Comparison of ENCODE assay signal across 17 cellular contexts in genomic region chr1:67558449-67559193, GRCh38.
DNase-seq lines count a peak whose midpoint lies in the region; ATAC-seq and TF ChIP-seq lines count a peak whose summit lies in the region.
"Had no signal": no experiment of that assay in that cellular context is flagged by ENCODE, and none has a peak within 500 bp of the region (broad histone marks: within the 10 kb centered on the region; RNA-seq: fewer than 3 reads in every experiment).

No MANE protein-coding gene starts in this region.

- H3K27ac Mint-ChIP-seq in activated T-cell treated with anti-CD3 and anti-CD28 coated beads, Interleukin-2, amount 50 U/mL, for 24 hours: no peak overlapping the region
- no peak overlapping the region for H3K27ac Mint-ChIP-seq in activated naive CD4-positive, alpha-beta T cell treated with anti-CD3 and anti-CD28 coated beads, Interleukin-2, amount 50 U/mL, for 72 hours
- H3K27ac Mint-ChIP-seq: activated naive CD4-positive, alpha-beta T cell treated with anti-CD3 and anti-CD28 coated beads, Interleukin-2, amount 50 U/mL, for 24 hours; endodermal cell had no signal

- no peak overlapping the region for H3K56ac ChIP-seq in mesendoderm (ENCODE audit: low read length)

- no peaks in the 10 kb centered on the region for H3K27me3 ChIP-seq in breast epithelium
- H3K27me3 ChIP-seq in testis: no peaks in the 10 kb centered on the region
- H3K27me3 ChIP-seq in mesendoderm (ENCODE audit: insufficient read depth, low read length, poor library complexity): no peaks in the 10 kb centered on the region

- H3K9ac ChIP-seq in mesendoderm (ENCODE audit: low read length): no peak overlapping the region

- H3K36me3 Mint-ChIP-seq in activated T-cell treated with anti-CD3 and anti-CD28 coated beads, Interleukin-2, amount 50 U/mL, for 24 hours (ENCODE audit: low read depth): no peaks in the 10 kb centered on the region
- no peaks in the 10 kb centered on the region for H3K36me3 Mint-ChIP-seq in activated naive CD4-positive, alpha-beta T cell treated with anti-CD3 and anti-CD28 coated beads, Interleukin-2, amount 50 U/mL, for 72 hours
- H3K36me3 Mint-ChIP-seq: activated naive CD4-positive, alpha-beta T cell treated with anti-CD3 and anti-CD28 coated beads, Interleukin-2, amount 50 U/mL, for 24 hours had no signal

- H2BK15ac ChIP-seq in mesendoderm (replicated peaks; ENCODE audit: low read depth): no peak overlapping the region

- H3K4me3 ChIP-seq in HFF-Myc (replicated peaks; ENCODE audit: low read depth, low read length) (peak overlapping the region; percentile 18), breast epithelium (peak overlapping the region in 2 of 3 donors; percentile 28 to 55), lower leg skin (ENCODE audit: low read depth, poor library complexity, severe bottlenecking) (no peak overlapping the region), testis (peak overlapping the region in 1 of 2 donors; percentile 18), mesendoderm (ENCODE audit: low read length) (no peak overlapping the region)

- no peaks in the 10 kb centered on the region for H3K79me1 ChIP-seq in mesendoderm (ENCODE audit: low read length)

- TF ChIP-seq CTCF in HFF-Myc (IDR thresholded peaks at IDR 0.05; ENCODE audit: low read depth, low read length, missing control alignments): no peak
- no peak for TF ChIP-seq CTCF in breast epithelium (IDR thresholded peaks at IDR 0.05)
- TF ChIP-seq CTCF in lower leg skin (IDR thresholded peaks at IDR 0.05): no peak
- no peak for TF ChIP-seq CTCF in testis (IDR thresholded peaks at IDR 0.05)

- H3K4me1 Mint-ChIP-seq in activated T-cell treated with anti-CD3 and anti-CD28 coated beads, Interleukin-2, amount 50 U/mL, for 24 hours (ENCODE audit: low read depth): peaks cover 3% of the 10 kb centered on the region
- H3K4me1 Mint-ChIP-seq: activated naive CD4-positive, alpha-beta T cell treated with anti-CD3 and anti-CD28 coated beads, Interleukin-2, amount 50 U/mL, for 24 hours had no signal

- no peak overlapping the region for H3K4me3 Mint-ChIP-seq in activated T-cell treated with anti-CD3 and anti-CD28 coated beads, Interleukin-2, amount 50 U/mL, for 24 hours
- H3K4me3 Mint-ChIP-seq: activated naive CD4-positive, alpha-beta T cell treated with anti-CD3 and anti-CD28 coated beads, Interleukin-2, amount 50 U/mL, for 24 hours; endodermal cell had no signal

- TF ChIP-seq POLR2A in breast epithelium (IDR thresholded peaks at IDR 0.05): no peak
- TF ChIP-seq POLR2A in lower leg skin (IDR thresholded peaks at IDR 0.05): no peak
- no peak for TF ChIP-seq POLR2A in testis (IDR thresholded peaks at IDR 0.05)

- no peaks in the 10 kb centered on the region for H3K36me3 ChIP-seq in breast epithelium
- no peaks in the 10 kb centered on the region for H3K36me3 ChIP-seq in testis (ENCODE audit: low read depth, missing control alignments)
- H3K36me3 ChIP-seq in mesendoderm (ENCODE audit: control insufficient read depth, insufficient read depth, low read length): no peaks in the 10 kb centered on the region

- H3K4me1 ChIP-seq in breast epithelium: no peaks in the 10 kb centered on the region
- peaks cover 23% of the 10 kb centered on the region for H3K4me1 ChIP-seq in testis
- H3K4me1 ChIP-seq in mesendoderm (ENCODE audit: control insufficient read depth, low read depth, low read length): no peaks in the 10 kb centered on the region

- H3K9me3 ChIP-seq in breast epithelium (no peaks in the 10 kb centered on the region), testis (no peaks in the 10 kb centered on the region)

- no peak overlapping the region for H3K18ac ChIP-seq in mesendoderm (ENCODE audit: low read length)

- DNase-seq in HFF-Myc (ENCODE audit: extremely low read depth, low read depth): no peak
- no peak for DNase-seq in breast epithelium (ENCODE audit: low spot score in 2 of 2)
- DNase-seq in lower leg skin (ENCODE audit: low spot score in 2 of 2): peak; percentile 40 to 48
- DNase-seq in testis: no peak
- no peak for DNase-seq in DMS79 treated with DMSO at 0.1 percent for 48 hours (lab: John Stamatoyannopoulos, UW)
- DNase-seq in mesendoderm: no peak
- no peak for DNase-seq in activated T-cell treated with anti-CD3 and anti-CD28 coated beads, Interleukin-2, amount 50 U/mL, for 24 hours
- no peak for DNase-seq in activated naive CD4-positive, alpha-beta T cell treated with anti-CD3 and anti-CD28 coated beads, Interleukin-2, amount 50 U/mL, for 72 hours (ENCODE audit: low spot score in 2 of 2)
- DNase-seq: activated CD4-positive, alpha-beta T cell treated with anti-CD3 and anti-CD28 coated beads for 48 hours; central memory CD4-positive, alpha-beta T cell; DMS 273 treated with DMSO at 0.1 percent for 48 hours; NCI-H1092 treated with DMSO at 0.1 percent for 48 hours; stimulated activated CD4-positive, alpha-beta T cell treated with anti-CD3 and anti-CD28 coated beads, Interleukin-12 subunit alpha, Interleukin-12 subunit beta, amount 100 ng/mL, for 4 hours; stimulated activated naive CD4-positive, alpha-beta T cell treated with Interleukin-2 at 50 U/mL for 16 hours; T-helper 9 cell had no signal

- no peak overlapping the region for H3K4me2 ChIP-seq in mesendoderm (ENCODE audit: low read length)

- H2AK5ac ChIP-seq in mesendoderm (ENCODE audit: low read length): no peak overlapping the region

- H3K4ac ChIP-seq in mesendoderm (ENCODE audit: low read depth, low read length): no peak overlapping the region

- no peaks in the 10 kb centered on the region for H3K9me3 Mint-ChIP-seq in activated T-cell treated with anti-CD3 and anti-CD28 coated beads, Interleukin-2, amount 50 U/mL, for 24 hours
- H3K9me3 Mint-ChIP-seq in activated naive CD4-positive, alpha-beta T cell treated with anti-CD3 and anti-CD28 coated beads, Interleukin-2, amount 50 U/mL, for 72 hours: no peaks in the 10 kb centered on the region
- H3K9me3 Mint-ChIP-seq: activated naive CD4-positive, alpha-beta T cell treated with anti-CD3 and anti-CD28 coated beads, Interleukin-2, amount 50 U/mL, for 24 hours; endodermal cell had no signal

- WGBS in lower leg skin, 2 donors: 77 to 80% methylated on average over 9 of the region's 9 CpGs
- 60 to 64% methylated on average over 9 of the region's 9 CpGs for WGBS in testis, 2 donors
- no CpG with 5 or more reads among the region's 9 CpGs for WGBS in mesendoderm (ENCODE audit: extremely low coverage, insufficient coverage, low lambda C conversion rate)

- H3K23ac ChIP-seq in mesendoderm (ENCODE audit: low read length): no peak overlapping the region

- no peak overlapping the region for H2BK120ac ChIP-seq in mesendoderm (ENCODE audit: low read depth, low read length)

- no peak overlapping the region for H4K8ac ChIP-seq in mesendoderm (ENCODE audit: low read depth, low read length)

- H3K79me2 ChIP-seq in mesendoderm (ENCODE audit: control insufficient read depth, insufficient read depth, low read length): no peaks in the 10 kb centered on the region

- peaks cover 6% of the 10 kb centered on the region for H3K27me3 Mint-ChIP-seq in activated T-cell treated with anti-CD3 and anti-CD28 coated beads, Interleukin-2, amount 50 U/mL, for 24 hours

- no peak for ATAC-seq in activated naive CD4-positive, alpha-beta T cell treated with anti-CD3 and anti-CD28 coated beads, Interleukin-2, amount 50 U/mL, for 72 hours

- no peak overlapping the region for H2BK5ac ChIP-seq in mesendoderm (ENCODE audit: low read length)

- no peak overlapping the region for H4K5ac ChIP-seq in mesendoderm (ENCODE audit: low read length)

- H3K27ac ChIP-seq in breast epithelium: peak overlapping the region; percentile 70 to 75
- peak overlapping the region; percentile 69 to 81 for H3K27ac ChIP-seq in testis
- H3K27ac ChIP-seq in mesendoderm (ENCODE audit: low read depth, low read length): no peak overlapping the region

- intact Hi-C loops in breast epithelium (cut with DNase I; ENCODE audit: low total_unique reads) (no loop called here), lower leg skin (cut with DNase I; ENCODE audit: low total_unique reads) (no loop called here), testis (cut with DNase I; ENCODE audit: low total_unique reads) (no loop called here)

Comparison
In these comparisons a context has a peak if more than half of its experiments do, and no peak if none do; other contexts are left out.
1. DNase-seq: peak in lower leg skin (2 of 2); none in HFF-Myc (single experiment), breast epithelium (0 of 2), testis (single experiment), DMS79 treated with DMSO at 0.1 percent for 48 hours (single experiment), mesendoderm (single experiment), activated T-cell treated with anti-CD3 and anti-CD28 coated beads, Interleukin-2, amount 50 U/mL, for 24 hours (single experiment) and activated naive CD4-positive, alpha-beta T cell treated with anti-CD3 and anti-CD28 coated beads, Interleukin-2, amount 50 U/mL, for 72 hours (0 of 2).
2. H3K4me3 ChIP-seq: peak in HFF-Myc (single experiment) and breast epithelium (2 of 3); none in lower leg skin (single experiment) and mesendoderm (single experiment).